30 cellular contexts compared by ENCODE assay signal in the genomic region with DNA sequence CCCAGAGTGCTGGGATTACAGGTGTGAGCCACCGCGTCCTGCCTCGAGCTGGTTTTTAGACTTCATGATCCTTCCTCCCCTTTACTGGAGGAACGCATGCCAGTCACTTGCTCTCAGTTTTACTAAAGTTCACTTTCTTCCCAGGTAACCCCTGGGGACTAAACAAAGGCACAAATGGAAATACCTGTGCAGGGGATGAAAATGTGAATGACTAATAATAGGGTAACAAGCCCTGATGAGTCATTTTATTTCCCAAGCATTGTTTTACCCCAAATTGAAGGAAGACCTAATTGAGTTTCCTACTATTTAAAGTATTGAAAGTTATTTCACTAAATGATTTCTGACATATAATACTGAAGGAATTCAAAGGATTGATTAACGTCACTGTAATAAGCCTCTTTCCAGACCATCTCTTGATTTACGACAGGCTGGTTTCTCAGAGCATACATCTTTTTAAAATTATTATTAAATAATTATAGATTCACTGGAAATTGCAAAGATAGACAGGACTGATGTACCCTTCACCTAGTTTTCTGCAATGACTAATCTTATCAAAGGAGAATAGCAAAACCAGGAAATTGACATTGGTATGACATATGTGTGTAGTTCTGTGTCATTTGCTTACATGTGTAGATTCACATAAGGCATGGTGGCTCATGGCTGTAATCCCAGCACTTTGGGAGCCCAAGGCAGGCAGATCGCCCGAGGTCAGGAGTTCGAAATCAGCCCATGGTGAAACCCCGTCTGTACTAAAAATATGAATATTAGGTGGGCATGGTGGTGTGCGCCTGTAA.
"Had no signal": no experiment of that assay in that cellular context is flagged by ENCODE, and none has a peak within 500 bp of the region (broad histone marks: within the 10 kb centered on the region; RNA-seq: fewer than 3 reads in every experiment).

No MANE protein-coding gene starts in this region.

- H3K27ac ChIP-seq: adrenal gland, body of pancreas, PC-9, VCaP had no signal

- DNase-seq: activated B cell treated with CpG ODN at 0.5 μM for 24 hours; activated CD4-positive, alpha-beta T cell treated with anti-CD3 and anti-CD28 coated beads, Interleukin-2, amount 10 ng/mL, durations not matched to agents 24 days and 14 days; activated CD4-positive, alpha-beta T cell treated with anti-CD3 and anti-CD28 coated beads, Interleukin-2, amount 50 U/mL, for 4 hours; activated CD4-positive, CD25-positive, alpha-beta regulatory T cell treated with anti-CD3 and anti-CD28 coated beads, Interleukin-2, amount 50 U/mL, for 72 hours; activated CD8-positive, alpha-beta T cell treated with anti-CD3 and anti-CD28 coated beads for 36 hours; activated gamma-delta T cell treated with Interleukin-2 at 50 U/mL for 16 hours; activated naive CD4-positive, alpha-beta T cell treated with anti-CD3 and anti-CD28 coated beads for 36 hours; activated T-cell treated with anti-CD3 and anti-CD28 coated beads, Interleukin-2, amount 50 U/mL, for 4 hours; adrenal gland; body of pancreas; central memory CD4-positive, alpha-beta T cell; Karpas-422; KBM-7; MG63; NCI-H1092; NCI-H1436 treated with DMSO at 0.1 percent for 48 hours; NCI-H1694 treated with DMSO at 0.1 percent for 48 hours; NCI-H2029; NCI-H345; NCI-H524 treated with DMSO at 0.1 percent for 48 hours; NK-92 treated with Interleukin-12 subunit alpha and Interleukin-12 subunit beta, amount 100 ng/mL, for 24 hours; Right ventricle myocardium superior; SW 1271; T-helper 1 cell; T-helper 2 cell; T-helper 9 cell had no signal

- ATAC-seq: activated CD8-positive, alpha-beta T cell treated with anti-CD3 and anti-CD28 coated beads for 36 hours; body of pancreas had no signal

- H3K4me3 ChIP-seq: adrenal gland, body of pancreas, MG63, PC-9 had no signal

- H3K9me3 ChIP-seq: adrenal gland, body of pancreas, MG63 had no signal

- H3K36me3 ChIP-seq: adrenal gland, MG63 had no signal

- H3K4me3 Mint-ChIP-seq: activated B cell treated with CpG ODN at 0.5 μM for 24 hours; activated CD4-positive, alpha-beta T cell treated with anti-CD3 and anti-CD28 coated beads, Interleukin-2, amount 10 ng/mL, durations not matched to agents 24 days and 14 days; activated CD8-positive, alpha-beta T cell treated with anti-CD3 and anti-CD28 coated beads for 36 hours; activated naive CD4-positive, alpha-beta T cell treated with anti-CD3 and anti-CD28 coated beads for 36 hours; activated T-cell treated with anti-CD3 and anti-CD28 coated beads, Interleukin-2, amount 50 U/mL, for 4 hours; activated T-helper 1 cell treated with anti-CD3 and anti-CD28 coated beads, Interleukin-12 subunit alpha, Interleukin-12 subunit beta, Interleukin-2, Interleukin-4 antibody, amounts not matched to agents 30 ng/mL and 10 ng/mL and 1 ng/mL, durations not matched to agents 14 hours and 24 hours and 36 hours had no signal

- H2AFZ ChIP-seq: PC-9 had no signal

- H3K27me3 ChIP-seq: adrenal gland, body of pancreas, MG63 had no signal

- H3K4me2 ChIP-seq: PC-9 had no signal

- H3K27ac Mint-ChIP-seq: activated B cell treated with CpG ODN at 0.5 μM for 24 hours; activated CD4-positive, alpha-beta T cell treated with anti-CD3 and anti-CD28 coated beads, Interleukin-2, amount 10 ng/mL, durations not matched to agents 24 days and 14 days; activated CD8-positive, alpha-beta T cell treated with anti-CD3 and anti-CD28 coated beads for 36 hours; activated naive CD4-positive, alpha-beta T cell treated with anti-CD3 and anti-CD28 coated beads for 36 hours; activated naive CD4-positive, alpha-beta T cell treated with anti-CD3 and anti-CD28 coated beads, Interleukin-2, amount 50 U/mL, for 72 hours; activated T-helper 1 cell treated with anti-CD3 and anti-CD28 coated beads, Interleukin-12 subunit alpha, Interleukin-12 subunit beta, Interleukin-2, Interleukin-4 antibody, amounts not matched to agents 30 ng/mL and 10 ng/mL and 1 ng/mL, durations not matched to agents 14 hours and 24 hours and 36 hours had no signal

- H3K27me3 Mint-ChIP-seq: activated CD4-positive, alpha-beta T cell treated with anti-CD3 and anti-CD28 coated beads, Interleukin-2, amount 10 ng/mL, durations not matched to agents 24 days and 14 days had no signal

- H3K4me1 ChIP-seq: adrenal gland, body of pancreas had no signal
